ENCODE assay signal across 8 cellular contexts in the genomic region with DNA sequence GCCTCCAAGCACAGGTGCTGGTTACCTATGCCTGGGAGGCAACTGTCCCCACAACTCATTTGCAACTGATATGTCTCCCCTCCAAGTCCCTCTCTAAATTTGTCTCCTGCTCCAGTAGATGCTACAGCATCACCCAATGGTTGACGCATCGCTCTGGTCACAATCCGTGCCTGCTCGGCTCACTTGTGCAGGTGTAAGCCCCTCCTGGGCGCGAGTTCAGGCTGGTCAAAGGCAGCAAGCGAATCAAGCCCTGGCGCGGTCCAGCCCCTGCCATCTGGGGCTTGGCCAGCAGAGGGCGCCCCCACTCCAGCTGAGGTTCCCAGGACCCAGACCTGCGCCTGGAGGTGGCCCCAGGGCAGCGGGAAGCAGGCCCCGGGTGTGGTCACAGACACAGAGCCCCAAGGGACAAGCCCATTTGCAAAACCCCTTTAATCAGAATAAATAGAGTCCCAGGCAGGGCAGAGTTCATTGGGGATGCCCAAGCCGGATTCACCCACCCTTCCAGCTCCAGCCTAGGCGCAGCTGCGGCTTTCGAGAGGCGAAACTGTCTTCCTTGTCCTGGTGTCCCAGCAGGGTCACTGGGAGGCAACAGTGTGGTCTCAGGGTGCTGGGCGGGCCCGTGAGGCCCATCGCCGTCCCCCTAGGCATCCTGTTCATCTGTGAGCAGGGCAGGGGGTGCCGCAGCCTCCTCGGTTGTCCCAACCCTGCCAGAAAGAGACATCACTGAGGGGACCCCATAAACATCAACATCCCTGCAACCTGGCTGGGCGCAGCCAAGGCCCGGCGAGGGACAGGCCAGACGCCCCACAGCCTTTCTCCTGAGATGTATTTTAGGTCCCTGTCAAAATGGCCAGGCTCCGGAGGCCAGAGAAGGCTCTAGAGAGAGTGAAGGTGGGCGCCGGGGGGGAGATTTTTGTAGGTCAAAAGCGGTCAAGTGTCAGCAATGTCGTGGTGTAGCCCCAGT. TPM values are rescaled to one million over a fixed set of nuclear protein-coding genes. Genes with fewer than 3 reads are reported as not detected.
DNase-seq lines count a peak whose midpoint lies in the region; ATAC-seq and TF ChIP-seq lines count a peak whose summit lies in the region.

No MANE protein-coding gene starts in this region.

- CTCF ChIA-PET in activated CD4-positive, alpha-beta T cell treated with anti-CD3 and anti-CD28 coated beads for 36 hours (lab: Charles Lee): interaction anchor here (0.7 to 3.4 kb wide), 17 partner anchors 9 to 832 kb away, joined by 3 to 42 read pairs (median 4); a partner anchor contains a TSS

- TF ChIP-seq POLR2A in GM19193 (IDR thresholded peaks at IDR 0.05; ENCODE audit: extremely low read depth, insufficient read depth, insufficient read length): peak; percentile 42

- H3K27me3 Mint-ChIP-seq in activated CD4-positive, alpha-beta T cell treated with anti-CD3 and anti-CD28 coated beads for 36 hours: no peaks in the 10 kb centered on the region
- no peaks in the 10 kb centered on the region for H3K27me3 Mint-ChIP-seq in chondrocyte (ENCODE audit: low read depth)

- peak; percentile 99 for TF ChIP-seq CTCF in chondrocyte (IDR thresholded peaks at IDR 0.05)
- TF ChIP-seq CTCF in liver (IDR thresholded peaks at IDR 0.05; ENCODE audit: low read depth, low read length, missing input control): peak; percentile 96

- peaks cover 30 to 66% (median 46%) of the 10 kb centered on the region in 10 experiments for H3K4me1 ChIP-seq in BLaER1 treated with 17β-estradiol and CSF1 and Interleukin-3, amounts not matched to agents 10 nM and 100 nM
- H3K4me1 ChIP-seq in liver (ENCODE audit: control insufficient read depth in 4 of 4, insufficient read depth in 4 of 4, low read length in 3 of 4): peaks cover 0 to 9% (median 4%) of the 10 kb centered on the region in 4 donors

- POLR2A ChIA-PET in activated CD4-positive, alpha-beta T cell treated with anti-CD3 and anti-CD28 coated beads for 36 hours (lab: Charles Lee): interaction anchor here (0.6 to 0.8 kb wide), 2 partner anchors 15 to 101 kb away, joined by 3 to 4 read pairs; a partner anchor contains a TSS

- ATAC-seq in activated CD4-positive, alpha-beta T cell treated with anti-CD3 and anti-CD28 coated beads for 36 hours: peak; percentile 60
- no peak for ATAC-seq in HG02885 (IDR thresholded peaks at IDR 0.05; ENCODE audit: poor library complexity, unreplicated experiment)

- H3K4me2 ChIP-seq in BLaER1 treated with 17β-estradiol and CSF1 and Interleukin-3, amounts not matched to agents 10 nM and 100 nM: peak overlapping the region; percentile 32 to 76 (median 56)

- H3K9me3 ChIP-seq in BLaER1 treated with 17β-estradiol and CSF1 and Interleukin-3, amounts not matched to agents 10 nM and 100 nM (replicated peaks in 1 of 11): no peaks in the 10 kb centered on the region
- no peaks in the 10 kb centered on the region for H3K9me3 ChIP-seq in liver (ENCODE audit: control insufficient read depth in 4 of 4, low read length in 3 of 4)

- peaks cover 45% of the 10 kb centered on the region for H3K36me3 Mint-ChIP-seq in activated CD4-positive, alpha-beta T cell treated with anti-CD3 and anti-CD28 coated beads for 36 hours (ENCODE audit: low read depth)
- no peaks in the 10 kb centered on the region for H3K36me3 Mint-ChIP-seq in chondrocyte (ENCODE audit: low read depth)

- no peaks in the 10 kb centered on the region for H3K9me3 Mint-ChIP-seq in activated CD4-positive, alpha-beta T cell treated with anti-CD3 and anti-CD28 coated beads for 36 hours (ENCODE audit: low read depth)
- no peaks in the 10 kb centered on the region for H3K9me3 Mint-ChIP-seq in chondrocyte (ENCODE audit: low read depth)

- peak; percentile 97 to 98 for TF ChIP-seq RAD21 in liver (IDR thresholded peaks at IDR 0.05)

- peak overlapping the region in 1 of 10 experiments; percentile 24; a peak in 1 of 20 replicates for H3K4me3 ChIP-seq in BLaER1 treated with 17β-estradiol and CSF1 and Interleukin-3, amounts not matched to agents 10 nM and 100 nM
- H3K4me3 ChIP-seq in liver (ENCODE audit: low read depth in 1 of 3, low read length in 3 of 3): no peak overlapping the region

- intact Hi-C loops in activated CD4-positive, alpha-beta T cell treated with anti-CD3 and anti-CD28 coated beads for 36 hours (cut with DNase I, micrococcal nuclease): loop anchor here (1.0 to 5.0 kb wide), 7 partner anchors 22 to 245 kb away; a partner anchor contains a TSS

- peaks cover 78 to 95% (median 88%) of the 10 kb centered on the region in 11 experiments for H3K36me3 ChIP-seq in BLaER1 treated with 17β-estradiol and CSF1 and Interleukin-3, amounts not matched to agents 10 nM and 100 nM
- peaks cover 0 to 4% (median 0%) of the 10 kb centered on the region in 4 donors for H3K36me3 ChIP-seq in liver (ENCODE audit: control insufficient read depth in 4 of 4, insufficient read depth in 3 of 4, low read depth in 1 of 4, low read length in 3 of 4)

- H3K27ac Mint-ChIP-seq in activated CD4-positive, alpha-beta T cell treated with anti-CD3 and anti-CD28 coated beads for 36 hours: peak overlapping the region; percentile 83
- no peak overlapping the region for H3K27ac Mint-ChIP-seq in chondrocyte (ENCODE audit: unreplicated experiment)

- H3K4me1 Mint-ChIP-seq in activated CD4-positive, alpha-beta T cell treated with anti-CD3 and anti-CD28 coated beads for 36 hours: peaks cover 35% of the 10 kb centered on the region
- peaks cover 10% of the 10 kb centered on the region for H3K4me1 Mint-ChIP-seq in chondrocyte (ENCODE audit: low read depth)

- peak overlapping the region in 9 of 11 experiments; percentile 8 to 49 (median 31); a peak in 9 of 22 replicates for H3K9ac ChIP-seq in BLaER1 treated with 17β-estradiol and CSF1 and Interleukin-3, amounts not matched to agents 10 nM and 100 nM
- no peak overlapping the region for H3K9ac ChIP-seq in liver (ENCODE audit: low read depth in 1 of 2, low read length in 2 of 2)

- peak overlapping the region in 8 of 11 experiments; percentile 27 to 59 (median 49); a peak in 15 of 22 replicates for H3K27ac ChIP-seq in BLaER1 treated with 17β-estradiol and CSF1 and Interleukin-3, amounts not matched to agents 10 nM and 100 nM
- no peak overlapping the region for H3K27ac ChIP-seq in liver (ENCODE audit: low read depth in 1 of 2, low read length in 2 of 2)

- WGBS in liver: 53% methylated on average over 33 of the region's 33 CpGs

- H3K27me3 ChIP-seq in BLaER1 treated with 17β-estradiol and CSF1 and Interleukin-3, amounts not matched to agents 10 nM and 100 nM: no peaks in the 10 kb centered on the region
- no peaks in the 10 kb centered on the region for H3K27me3 ChIP-seq in liver (ENCODE audit: control insufficient read depth in 4 of 4, insufficient read depth in 4 of 4, low read length in 3 of 4)

- peak; percentile 88 for DNase-seq in NCI-H2196 (lab: John Stamatoyannopoulos, UW; ENCODE audit: unreplicated experiment)
- peak; percentile 89 for DNase-seq in activated CD4-positive, alpha-beta T cell treated with anti-CD3 and anti-CD28 coated beads for 36 hours
- DNase-seq in chondrocyte (ENCODE audit: low spot score): no peak
- peak; percentile 63 for DNase-seq in stimulated activated CD8-positive, alpha-beta memory T cell treated with anti-CD3 and anti-CD28 coated beads, Interleukin-12 subunit alpha, Interleukin-12 subunit beta, amount 100 ng/mL, for 1 hour (ENCODE audit: low read depth)

- H4K20me1 ChIP-seq in BLaER1 treated with 17β-estradiol and CSF1 and Interleukin-3, amounts not matched to agents 10 nM and 100 nM: peaks cover 76 to 100% (median 88%) of the 10 kb centered on the region in 11 experiments

- no peak overlapping the region for H3K4me3 Mint-ChIP-seq in activated CD4-positive, alpha-beta T cell treated with anti-CD3 and anti-CD28 coated beads for 36 hours
- H3K4me3 Mint-ChIP-seq in chondrocyte (ENCODE audit: unreplicated experiment): no peak overlapping the region

TF ChIP-seq in liver, 16 proteins besides CTCF, POLR2A, EP300 and RAD21:
- TF ChIP-seq YY1 (IDR thresholded peaks at IDR 0.05): no peak
- TF ChIP-seq RXRA (IDR thresholded peaks at IDR 0.05): peak in 1 of 2 donors; percentile 58

RNA-seq across cellular contexts. Expression of a gene that starts 15.8 kb away (rescaled TPM):
- 100 to 1,000 TPM; 138 to 145 TPM for total RNA-seq in activated CD4-positive, alpha-beta T cell treated with anti-CD3 and anti-CD28 coated beads for 36 hours
- total RNA-seq in chondrocyte (12.4 to 19.6 TPM (median 17.5 TPM) in 3 replicates), liver (10 to 100 TPM; 18.3 to 61.9 TPM)
- 1 to 10 TPM; 7.7 to 8.4 TPM for polyA plus RNA-seq in liver

RNA-seq across cellular contexts. Expression of a gene that starts 17.8 kb away (rescaled TPM):
- total RNA-seq in activated CD4-positive, alpha-beta T cell treated with anti-CD3 and anti-CD28 coated beads for 36 hours: 100 to 1,000 TPM; 123 to 139 TPM
- total RNA-seq in chondrocyte (0.40 to 0.97 TPM in 2 of 3 replicates, not detected in the other), liver (10 to 100 TPM in 1 of 2 donors, 1 to 10 TPM in 1; 7.9 to 14.5 TPM)
- 1 to 10 TPM; 1.3 to 2.2 TPM for polyA plus RNA-seq in liver

RNA-seq across cellular contexts. Expression of a gene that starts 33.4 kb away (rescaled TPM):
- total RNA-seq in activated CD4-positive, alpha-beta T cell treated with anti-CD3 and anti-CD28 coated beads for 36 hours: not detected
- total RNA-seq in chondrocyte: not detected in 3 replicates
- total RNA-seq in liver: 10 to 100 TPM in 1 of 2 donors, not detected in 1; 98.3 TPM
- polyA plus RNA-seq in liver: not detected

RNA-seq across cellular contexts. Expression of a gene that starts 55.6 kb away (rescaled TPM):
- 10 to 100 TPM; 79.1 to 89.2 TPM for total RNA-seq in activated CD4-positive, alpha-beta T cell treated with anti-CD3 and anti-CD28 coated beads for 36 hours
- total RNA-seq in chondrocyte (35.1 to 57.6 TPM (median 52.3 TPM) in 3 replicates), liver (10 to 100 TPM; 27.9 to 33.6 TPM)
- polyA plus RNA-seq in liver: 10 to 100 TPM; 76.8 to 84.7 TPM

Comparison
In these comparisons a context has a peak if more than half of its experiments do, and no peak if none do; other contexts are left out.
1. H3K27ac ChIP-seq: peak in BLaER1 treated with 17β-estradiol and CSF1 and Interleukin-3, amounts not matched to agents 10 nM and 100 nM (8 of 11); none in liver (0 of 2).
2. H3K9ac ChIP-seq: peak in BLaER1 treated with 17β-estradiol and CSF1 and Interleukin-3, amounts not matched to agents 10 nM and 100 nM (9 of 11); none in liver (0 of 2).
3. RNA of a gene that starts 17.8 kb away (total RNA-seq): 123 to 139 TPM in activated CD4-positive, alpha-beta T cell treated with anti-CD3 and anti-CD28 coated beads for 36 hours; 7.9 to 14.5 TPM in liver and 0.40 to 0.97 TPM in chondrocyte; every median in the first group is over 4 times any median in the second.